In the genomic region with DNA sequence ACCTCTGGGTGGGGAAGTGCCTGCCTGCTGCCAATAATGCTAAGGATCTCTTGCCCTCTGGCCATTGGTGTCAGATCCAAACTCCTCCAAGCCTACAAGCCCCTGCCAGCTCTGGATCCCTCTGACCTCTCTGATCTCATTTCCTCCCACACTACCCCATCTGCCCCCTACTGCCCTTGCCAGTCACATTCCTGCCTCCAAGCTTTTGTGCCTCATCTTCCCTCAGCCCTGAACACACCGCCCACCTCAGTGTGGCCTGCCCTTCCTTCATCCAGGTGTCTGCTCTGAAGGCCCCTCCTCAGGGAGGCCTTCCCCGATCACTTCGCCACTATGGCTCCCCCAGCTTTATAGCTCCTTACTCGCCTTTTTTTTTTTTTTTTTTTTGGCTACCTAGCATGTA, we compare ENCODE assay signal across 27 cellular contexts.
"Had no signal": no experiment of that assay in that cellular context is flagged by ENCODE, and none has a peak within 500 bp of the region (broad histone marks: within the 10 kb centered on the region; RNA-seq: fewer than 3 reads in every experiment).

No MANE protein-coding gene starts in this region.

- H3K27ac Mint-ChIP-seq: dendritic cell treated with granulocyte-macrophage colony-stimulating factor and Interleukin-4, amounts not matched to agents 40 ng/mL and 50 ng/mL, for 4 days; endodermal cell; memory B cell; natural killer cell; progenitor cell of endocrine pancreas had no signal

- H2AFZ ChIP-seq: hepatocyte, parathyroid adenoma had no signal

- H3K4me1 Mint-ChIP-seq: natural killer cell had no signal

- H3K4me2 ChIP-seq: hepatocyte, smooth muscle cell had no signal

- H3K4me3 Mint-ChIP-seq: dendritic cell treated with granulocyte-macrophage colony-stimulating factor and Interleukin-4, amounts not matched to agents 40 ng/mL and 50 ng/mL, for 4 days; endodermal cell; memory B cell; natural killer cell had no signal

- H3K4me3 ChIP-seq: colonic mucosa, esophagus muscularis mucosa, gastroesophageal sphincter, heart left ventricle, hepatocyte, left lung, lung, smooth muscle cell, stomach, thyroid gland had no signal

- H3K4me1 ChIP-seq: colonic mucosa, foreskin keratinocyte, parathyroid adenoma had no signal

- H3K36me3 ChIP-seq: colonic mucosa, esophagus muscularis mucosa, gastroesophageal sphincter, heart left ventricle, left lung, neutrophil, stomach, thyroid gland had no signal

- H3K79me2 ChIP-seq: hepatocyte, parathyroid adenoma had no signal

- ATAC-seq: foreskin keratinocyte, gastroesophageal sphincter, left cardiac atrium, left lung, natural killer cell, sciatic nerve had no signal

- DNase-seq: colonic mucosa; effector CD8-positive, alpha-beta T cell; endodermal cell; foreskin keratinocyte; left cardiac atrium; natural killer cell; stimulated activated CD4-positive, alpha-beta T cell treated with anti-CD3 and anti-CD28 coated beads, Interleukin-12 subunit alpha, Interleukin-12 subunit beta, amount 100 ng/mL, for 4 hours; stimulated activated CD4-positive, alpha-beta T cell treated with anti-CD3 and anti-CD28 coated beads, Interleukin-1b, Interleukin-23, amount 100 ng/mL, for 48 hours; stimulated activated CD4-positive, alpha-beta T cell treated with anti-CD3 and anti-CD28 coated beads, Interleukin-4, amount 100 ng/mL, for 1 hour; stimulated activated CD8-positive, alpha-beta memory T cell treated with anti-CD3 and anti-CD28 coated beads, Interleukin-4, amount 100 ng/mL, for 48 hours; stimulated activated naive CD4-positive, alpha-beta T cell; stomach; thyroid gland; trophoblast cell had no signal

- H3K27me3 ChIP-seq: colonic mucosa, heart left ventricle, thyroid gland had no signal

- H3K9me3 Mint-ChIP-seq: dendritic cell treated with granulocyte-macrophage colony-stimulating factor and Interleukin-4, amounts not matched to agents 40 ng/mL and 50 ng/mL, for 4 days; endodermal cell; memory B cell; natural killer cell had no signal

- H3K27ac ChIP-seq: colonic mucosa, esophagus muscularis mucosa, foreskin keratinocyte, gastroesophageal sphincter, hepatocyte, left lung, neutrophil, parathyroid adenoma, stomach, thyroid gland had no signal

- H3K9me3 ChIP-seq: colonic mucosa, esophagus muscularis mucosa, gastroesophageal sphincter, heart left ventricle, left lung, neutrophil, stomach, thyroid gland had no signal

- H3K36me3 Mint-ChIP-seq: memory B cell, natural killer cell had no signal
